In genomic region chrX:39018526-39018925, GRCh38 we compare ENCODE assay signal across 29 cellular contexts.
"Had no signal": no experiment of that assay in that cellular context is flagged by ENCODE, and none has a peak within 500 bp of the region (broad histone marks: within the 10 kb centered on the region; RNA-seq: fewer than 3 reads in every experiment).

No MANE protein-coding gene starts in this region.

- H3K27me3 Mint-ChIP-seq: activated B cell treated with CpG ODN at 0.5 μM for 24 hours; activated CD4-positive, alpha-beta T cell treated with anti-CD3 and anti-CD28 coated beads for 36 hours; activated naive CD8-positive, alpha-beta T cell treated with anti-CD3 and anti-CD28 coated beads for 36 hours; effector memory CD8-positive, alpha-beta T cell; stimulated activated naive B cell treated with anti-CD40 and anti-IgM and Interleukin-4, amounts not matched to agents 10 μg/mL and 1 μg/mL and 100 μg/mL, for 72 hours; type B pancreatic cell had no signal

- H3K36me3 Mint-ChIP-seq: activated naive CD8-positive, alpha-beta T cell treated with anti-CD3 and anti-CD28 coated beads for 36 hours; neural progenitor cell; stimulated activated naive B cell treated with anti-CD40 and anti-IgM and Interleukin-4, amounts not matched to agents 10 μg/mL and 1 μg/mL and 100 μg/mL, for 72 hours; type B pancreatic cell had no signal

- H3K4me3 Mint-ChIP-seq: activated B cell treated with CpG ODN at 0.5 μM for 24 hours; activated CD4-positive, alpha-beta T cell treated with anti-CD3 and anti-CD28 coated beads for 36 hours; activated naive CD8-positive, alpha-beta T cell treated with anti-CD3 and anti-CD28 coated beads for 36 hours; activated T-cell treated with anti-CD3 and anti-CD28 coated beads, Interleukin-2, amount 50 U/mL, for 4 hours; effector memory CD8-positive, alpha-beta T cell; neural progenitor cell; stimulated activated naive B cell treated with anti-CD40 and anti-IgM and Interleukin-4, amounts not matched to agents 10 μg/mL and 1 μg/mL and 100 μg/mL, for 72 hours; type B pancreatic cell had no signal

- H3K27me3 ChIP-seq: colonic mucosa, esophagus muscularis mucosa, neural progenitor cell, sigmoid colon, testis, vagina had no signal

- ATAC-seq: activated CD4-positive, alpha-beta T cell treated with anti-CD3 and anti-CD28 coated beads for 36 hours; activated T-cell treated with anti-CD3 and anti-CD28 coated beads, Interleukin-2, amount 50 U/mL, for 4 hours; effector memory CD8-positive, alpha-beta T cell; left ventricle myocardium superior had no signal

- H3K9me3 Mint-ChIP-seq: activated B cell treated with CpG ODN at 0.5 μM for 24 hours; activated naive CD8-positive, alpha-beta T cell treated with anti-CD3 and anti-CD28 coated beads for 36 hours; activated T-cell treated with anti-CD3 and anti-CD28 coated beads, Interleukin-2, amount 50 U/mL, for 4 hours; activated T-helper 2 cell treated with anti-CD3 and anti-CD28 coated beads, Interferon-gamma antibody, Interleukin-2, Interleukin-4, amounts not matched to agents 10 μg/mL and 5 μg/mL and 100 μg/mL, durations not matched to agents 14 hours and 24 hours and 36 hours; effector memory CD8-positive, alpha-beta T cell; neural progenitor cell; stimulated activated naive B cell treated with anti-CD40 and anti-IgM and Interleukin-4, amounts not matched to agents 10 μg/mL and 1 μg/mL and 100 μg/mL, for 72 hours; type B pancreatic cell had no signal

- H3K27ac Mint-ChIP-seq: activated B cell treated with CpG ODN at 0.5 μM for 24 hours; activated CD4-positive, alpha-beta T cell treated with anti-CD3 and anti-CD28 coated beads for 36 hours; activated naive CD8-positive, alpha-beta T cell treated with anti-CD3 and anti-CD28 coated beads for 36 hours; activated T-helper 2 cell treated with anti-CD3 and anti-CD28 coated beads, Interferon-gamma antibody, Interleukin-2, Interleukin-4, amounts not matched to agents 10 μg/mL and 5 μg/mL and 100 μg/mL, durations not matched to agents 14 hours and 24 hours and 36 hours; effector memory CD8-positive, alpha-beta T cell; neural progenitor cell; stimulated activated naive B cell treated with anti-CD40 and anti-IgM and Interleukin-4, amounts not matched to agents 10 μg/mL and 1 μg/mL and 100 μg/mL, for 72 hours had no signal

- H3K36me3 ChIP-seq: colonic mucosa, esophagus muscularis mucosa, neural progenitor cell, sigmoid colon, vagina had no signal

- H3K4me1 ChIP-seq: colonic mucosa, esophagus muscularis mucosa, testis, vagina had no signal

- H3K9ac ChIP-seq: neural progenitor cell had no signal

- H3K9me3 ChIP-seq: colonic mucosa, esophagus muscularis mucosa, sigmoid colon, testis, vagina had no signal

- DNase-seq: activated B cell treated with CpG ODN at 0.5 μM for 24 hours; activated CD4-positive, alpha-beta T cell treated with anti-CD3 and anti-CD28 coated beads for 36 hours; activated CD4-positive, alpha-beta T cell treated with anti-CD3 and anti-CD28 coated beads, Interleukin-2, amount 50 U/mL, for 4 hours; activated CD8-positive, alpha-beta memory T cell treated with anti-CD3 and anti-CD28 coated beads for 24 hours; activated CD8-positive, alpha-beta memory T cell treated with anti-CD3 and anti-CD28 coated beads, Interleukin-2, amount 50 U/mL, for 4 hours; activated naive CD4-positive, alpha-beta T cell; activated naive CD8-positive, alpha-beta T cell treated with anti-CD3 and anti-CD28 coated beads for 36 hours; activated T-cell treated with anti-CD3 and anti-CD28 coated beads, Interleukin-2, amount 50 U/mL, for 4 hours; colonic mucosa; dorsolateral prefrontal cortex; effector memory CD8-positive, alpha-beta T cell; glutamatergic neuron; hippocampal formation; left ventricle myocardium superior; mammary epithelial cell; posterior cingulate gyrus; sigmoid colon; stimulated activated CD4-positive, alpha-beta T cell treated with anti-CD3 and anti-CD28 coated beads, Interleukin-2, amount 100 ng/mL, for 48 hours; stimulated activated CD8-positive, alpha-beta memory T cell treated with anti-CD3 and anti-CD28 coated beads, Interleukin-4, amount 100 ng/mL, for 48 hours; stimulated activated naive B cell treated with anti-CD40 and anti-IgM and Interleukin-4, amounts not matched to agents 10 μg/mL and 1 μg/mL and 100 μg/mL, for 72 hours; T1000; testis had no signal

- H3K4me1 Mint-ChIP-seq: activated B cell treated with CpG ODN at 0.5 μM for 24 hours; activated CD4-positive, alpha-beta T cell treated with anti-CD3 and anti-CD28 coated beads for 36 hours; activated naive CD8-positive, alpha-beta T cell treated with anti-CD3 and anti-CD28 coated beads for 36 hours had no signal

- FAIRE-seq: bronchial epithelial cell, frontal cortex had no signal

- H3K4me3 ChIP-seq: colonic mucosa, dorsolateral prefrontal cortex, esophagus muscularis mucosa, neural progenitor cell, sigmoid colon, testis, vagina had no signal

- H2AFZ ChIP-seq: neural progenitor cell had no signal

- H3K27ac ChIP-seq: colonic mucosa, dorsolateral prefrontal cortex, esophagus muscularis mucosa, neural progenitor cell, sigmoid colon, testis, vagina had no signal
